17 cellular contexts compared by ENCODE assay signal in the genomic region with DNA sequence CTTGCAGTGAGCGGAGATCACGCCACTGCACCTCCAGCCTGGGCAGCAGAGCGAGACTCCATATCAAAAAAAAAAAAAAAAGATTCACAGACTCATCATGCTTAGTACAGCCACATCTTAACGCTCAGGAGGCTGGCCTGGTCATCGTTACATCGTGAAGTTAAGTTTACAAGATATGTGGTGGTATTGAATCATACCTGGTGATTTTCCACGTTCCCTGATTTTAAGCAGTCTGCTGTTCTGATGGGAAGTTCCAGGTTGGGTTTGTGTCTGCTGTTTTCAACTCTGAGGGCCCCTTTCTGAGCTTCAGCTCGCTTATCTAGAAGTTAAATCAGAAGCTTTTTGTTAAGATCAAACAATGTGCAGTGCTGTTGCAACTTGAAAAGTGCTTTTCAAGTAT. TPM values are rescaled to one million over a fixed set of nuclear protein-coding genes. Genes with fewer than 3 reads are reported as not detected.
DNase-seq lines count a peak whose midpoint lies in the region; ATAC-seq and TF ChIP-seq lines count a peak whose summit lies in the region.
"Had no signal": no experiment of that assay in that cellular context is flagged by ENCODE, and none has a peak within 500 bp of the region (broad histone marks: within the 10 kb centered on the region; RNA-seq: fewer than 3 reads in every experiment).

No MANE protein-coding gene starts in this region.

- peaks cover 26% of the 10 kb centered on the region for H3K36me3 Mint-ChIP-seq in activated T-cell treated with anti-CD3 and anti-CD28 coated beads, Interleukin-2, amount 50 U/mL, for 4 hours (ENCODE audit: insufficient read depth)

- no peaks in the 10 kb centered on the region for H3K9me3 Mint-ChIP-seq in activated T-cell treated with anti-CD3 and anti-CD28 coated beads, Interleukin-2, amount 50 U/mL, for 4 hours
- H3K9me3 Mint-ChIP-seq: H9 had no signal

- peaks cover 87% of the 10 kb centered on the region for H3K79me2 ChIP-seq in smooth muscle cell (ENCODE audit: low read depth)

- no peak overlapping the region for H2AFZ ChIP-seq in smooth muscle cell (ENCODE audit: low read depth)

- H3K4me2 ChIP-seq in smooth muscle cell = peak overlapping the region; percentile 69
- H3K4me2 ChIP-seq: A549 had no signal

- no peaks in the 10 kb centered on the region for H3K9me3 ChIP-seq in smooth muscle cell (replicated peaks; ENCODE audit: low read depth)
- H3K9me3 ChIP-seq: A549, esophagus squamous epithelium had no signal

- peaks cover 81% of the 10 kb centered on the region for H3K4me1 Mint-ChIP-seq in activated T-cell treated with anti-CD3 and anti-CD28 coated beads, Interleukin-2, amount 50 U/mL, for 4 hours (ENCODE audit: low read depth)

- no peaks in the 10 kb centered on the region for H3K27me3 ChIP-seq in smooth muscle cell (ENCODE audit: low read depth)
- H3K27me3 ChIP-seq: dorsolateral prefrontal cortex, esophagus squamous epithelium had no signal

- ATAC-seq in activated T-cell treated with anti-CD3 and anti-CD28 coated beads, Interleukin-2, amount 50 U/mL, for 4 hours = peak; percentile 6 to 10
- ATAC-seq in GM18498 (IDR thresholded peaks at IDR 0.05; ENCODE audit: unreplicated experiment) = no peak
- ATAC-seq: A549 had no signal

- H4K20me1 ChIP-seq in smooth muscle cell (ENCODE audit: low read depth) = peaks cover 100% of the 10 kb centered on the region

- peak overlapping the region; percentile 24 for H3K9ac ChIP-seq in smooth muscle cell (ENCODE audit: low read depth)

- TF ChIP-seq CTCF in smooth muscle cell (IDR thresholded peaks at IDR 0.05; ENCODE audit: borderline replicate concordance, insufficient read depth, poor library complexity, severe bottlenecking) = no peak

- DNase-seq in activated T-cell treated with anti-CD3 and anti-CD28 coated beads, Interleukin-2, amount 50 U/mL, for 4 hours = no peak
- no peak for DNase-seq in activated T-cell treated with anti-CD3 and anti-CD28 coated beads, Interleukin-2, amount 50 U/mL, for 48 hours
- DNase-seq in M059J (ENCODE audit: low read depth) (peak; percentile 9), smooth muscle cell (lab: John Stamatoyannopoulos, UW; ENCODE audit: unreplicated experiment) (no peak), iPS-NIHi7 (ENCODE audit: extremely low spot score) (no peak), COLO668 (lab: John Stamatoyannopoulos, UW; ENCODE audit: unreplicated experiment) (no peak)
- DNase-seq in central memory CD4-positive, alpha-beta T cell = peak; percentile 23
- DNase-seq: dorsolateral prefrontal cortex; esophagus squamous epithelium; H9; mesenchymal stem cell; NCI-H226; NK-92 treated with Interleukin-12 subunit alpha and Interleukin-12 subunit beta, amount 100 ng/mL, for 24 hours had no signal

- peaks cover 7% of the 10 kb centered on the region for H3F3A ChIP-seq in smooth muscle cell (ENCODE audit: low read depth)

- H3K36me3 ChIP-seq in smooth muscle cell (ENCODE audit: low read depth) = no peaks in the 10 kb centered on the region

- peak overlapping the region; percentile 61 for H3K4me3 Mint-ChIP-seq in activated T-cell treated with anti-CD3 and anti-CD28 coated beads, Interleukin-2, amount 50 U/mL, for 4 hours
- H3K4me3 Mint-ChIP-seq: H9 had no signal

- 38% methylated on average over 8 of the region's 8 CpGs for WGBS in smooth muscle cell (ENCODE audit: low lambda C conversion rate)

- peak overlapping the region; percentile 59 for H3K27ac ChIP-seq in smooth muscle cell (ENCODE audit: low read depth)
- H3K27ac ChIP-seq: A549, dorsolateral prefrontal cortex, RWPE1, WERI-Rb-1 had no signal

- H3K27me3 Mint-ChIP-seq in activated T-cell treated with anti-CD3 and anti-CD28 coated beads, Interleukin-2, amount 50 U/mL, for 4 hours (ENCODE audit: low read depth) = no peaks in the 10 kb centered on the region

- peaks cover 5% of the 10 kb centered on the region for H3K4me1 ChIP-seq in smooth muscle cell (ENCODE audit: low read depth)

- no peak overlapping the region for H3K4me3 ChIP-seq in smooth muscle cell
- H3K4me3 ChIP-seq: A549, dorsolateral prefrontal cortex, esophagus squamous epithelium had no signal

RNA-seq across cellular contexts. Expression of gene PPP2R2D, which starts 6.9 kb away (rescaled TPM):
- 10 to 100 TPM; 22.6 to 25.7 (median 24.1) TPM for total RNA-seq in activated T-cell treated with anti-CD3 and anti-CD28 coated beads, Interleukin-2, amount 50 U/mL, for 4 hours
- total RNA-seq in M059J (2014; rRNA removed; shearing (Covaris generic)) = 28.3 and 36.1 TPM in 2 replicates
- total RNA-seq in smooth muscle cell = 25.1 and 27.1 TPM in 2 replicates
- 22.2 and 22.5 TPM in 2 replicates for polyA plus RNA-seq in smooth muscle cell

Comparison
In these comparisons a context has a peak if more than half of its experiments do, and no peak if none do; other contexts are left out.
1. DNase-seq: peak in M059J (single experiment) and central memory CD4-positive, alpha-beta T cell (single experiment); none in activated T-cell treated with anti-CD3 and anti-CD28 coated beads, Interleukin-2, amount 50 U/mL, for 4 hours (single experiment), activated T-cell treated with anti-CD3 and anti-CD28 coated beads, Interleukin-2, amount 50 U/mL, for 48 hours (0 of 2), smooth muscle cell (single experiment), iPS-NIHi7 (single experiment) and COLO668 (single experiment).